In genomic region chr9:125238915-125239446, GRCh38 we compare ENCODE assay signal across 9 cellular contexts. TPM values are rescaled to one million over a fixed set of nuclear protein-coding genes. Genes with fewer than 3 reads are reported as not detected.
DNase-seq lines count a peak whose midpoint lies in the region; ATAC-seq and TF ChIP-seq lines count a peak whose summit lies in the region.
"Had no signal": no experiment of that assay in that cellular context is flagged by ENCODE, and none has a peak within 500 bp of the region (broad histone marks: within the 10 kb centered on the region; RNA-seq: fewer than 3 reads in every experiment).

No MANE protein-coding gene starts in this region.

- POLR2A ChIA-PET in Caco-2 (lab: Charles Lee) (interaction anchor here (1.2 kb wide), 1 partner anchor 23 kb away, joined by 3 read pairs; the partner anchor contains the start of gene GAPVD1), PC-9 (lab: Charles Lee; ENCODE audit: unreplicated experiment) (interaction anchor here (1.0 kb wide), 1 partner anchor 1160 kb away, joined by 4 read pairs; no protein-coding TSS in a partner anchor)

- intact Hi-C loops in Caco-2 (cut with micrococcal nuclease; ENCODE audit: unreplicated experiment) (no loop called here), PC-9 (cut with micrococcal nuclease; ENCODE audit: unreplicated experiment) (no loop called here)

- H3K4me1 ChIP-seq in Caco-2, result peaks cover 30% of the 10 kb centered on the region
- peaks cover 52% of the 10 kb centered on the region for H3K4me1 ChIP-seq in PC-9 (replicated peaks; ENCODE audit: insufficient read depth)
- peaks cover 5% of the 10 kb centered on the region for H3K4me1 ChIP-seq in endocrine pancreas (ENCODE audit: control insufficient read depth, insufficient read depth, low read length)
- H3K4me1 ChIP-seq in osteoblast (ENCODE audit: insufficient read depth, low read length), result peaks cover 50% of the 10 kb centered on the region

- H3K4me1 Mint-ChIP-seq in Caco-2 (ENCODE audit: low read depth, unreplicated experiment), result peaks cover 25% of the 10 kb centered on the region

- H3K4me3 Mint-ChIP-seq in Caco-2 (ENCODE audit: unreplicated experiment), result peak overlapping the region; percentile 65

- TF ChIP-seq CTCF in Caco-2 (IDR thresholded peaks at IDR 0.05; ENCODE audit: insufficient read depth in 1 of 2, low read depth in 1 of 2, low read length in 1 of 2, severe bottlenecking in 1 of 2, unreplicated experiment in 1 of 2), result no peak
- TF ChIP-seq CTCF in PC-9 (conservative IDR thresholded peaks at IDR 0.05), result no peak
- TF ChIP-seq CTCF in osteoblast (IDR thresholded peaks at IDR 0.05; ENCODE audit: extremely low read depth, low read depth, low read length), result no peak
- no peak for TF ChIP-seq CTCF in omental fat pad (IDR thresholded peaks at IDR 0.05)

- peaks cover 81% of the 10 kb centered on the region for H3K36me3 Mint-ChIP-seq in Caco-2 (ENCODE audit: insufficient read depth, unreplicated experiment)

- H3K27me3 Mint-ChIP-seq in Caco-2 (ENCODE audit: insufficient read depth, unreplicated experiment), result no peaks in the 10 kb centered on the region

- peak overlapping the region; percentile 88 for H3K27ac ChIP-seq in PC-9
- peak overlapping the region; percentile 20 for H3K27ac ChIP-seq in osteoblast (ENCODE audit: low read depth, low read length)

- H3K9me3 Mint-ChIP-seq in Caco-2 (ENCODE audit: unreplicated experiment), result no peaks in the 10 kb centered on the region

- peak overlapping the region; percentile 54 for H3K9ac ChIP-seq in endocrine pancreas (ENCODE audit: control insufficient read depth, insufficient read depth, low read length)

- peak overlapping the region; percentile 95 for H3K4me2 ChIP-seq in PC-9
- H3K4me2 ChIP-seq in osteoblast (ENCODE audit: insufficient read depth, low read length), result peak overlapping the region; percentile 79

- peaks cover 76% of the 10 kb centered on the region for H3F3A ChIP-seq in PC-9 (ENCODE audit: insufficient read depth, low read depth)

- DNase-seq in Caco-2 (no peak), PC-9 (no peak), osteoblast (ENCODE audit: insufficient read length, low spot score, missing footprints) (no peak), OCI-M1 (lab: John Stamatoyannopoulos, UW) (no peak), omental fat pad (ENCODE audit: low spot score) (no peak), NCI-H2196 (lab: John Stamatoyannopoulos, UW; ENCODE audit: unreplicated experiment) (no peak)

- H3K4me3 ChIP-seq in Caco-2 (ENCODE audit: low read depth, low read length), result 0 out of 2 replicates have a peak overlapping the region, but pooled peaks have one; percentile 95
- peak overlapping the region; percentile 92 for H3K4me3 ChIP-seq in PC-9
- H3K4me3 ChIP-seq in endocrine pancreas (ENCODE audit: control insufficient read depth, insufficient read depth, low read length), result peak overlapping the region; percentile 100
- H3K4me3 ChIP-seq in osteoblast (ENCODE audit: insufficient read depth, low read length), result peak overlapping the region; percentile 93

- BruUV-seq in Caco-2 (replicated peaks; lab: Mats Ljungman, UMichigan) (no TSS peak), PC-9 (replicated peaks; lab: Mats Ljungman, UMichigan) (no TSS peak)

- CTCF ChIA-PET in Caco-2 (lab: Charles Lee), result no interaction called here
- CTCF ChIA-PET in PC-9 (lab: Charles Lee), result no interaction called here

- peak overlapping the region; percentile 45 for H3K27ac Mint-ChIP-seq in Caco-2 (ENCODE audit: unreplicated experiment)

- H4K20me1 ChIP-seq in PC-9 (ENCODE audit: insufficient read depth) (peaks cover 64% of the 10 kb centered on the region), osteoblast (ENCODE audit: insufficient read depth, low read length) (peaks cover 62% of the 10 kb centered on the region)

- no peaks in the 10 kb centered on the region for H3K9me2 ChIP-seq in PC-9 (ENCODE audit: insufficient read depth)

- H3K36me3 ChIP-seq in Caco-2 (ENCODE audit: control insufficient read depth, insufficient read depth, low read length) (no peaks in the 10 kb centered on the region; the same call in 1 of the 2 replicates), PC-9 (ENCODE audit: low read depth) (peaks cover 53% of the 10 kb centered on the region), endocrine pancreas (ENCODE audit: control insufficient read depth, insufficient read depth, low read length) (peaks cover 27% of the 10 kb centered on the region), osteoblast (ENCODE audit: insufficient read depth, low read length) (peaks cover 59% of the 10 kb centered on the region)

- H3K79me2 ChIP-seq in PC-9 (ENCODE audit: low read depth), result peaks cover 70% of the 10 kb centered on the region
- H3K79me2 ChIP-seq in osteoblast (ENCODE audit: insufficient read depth, low read length), result peaks cover 66% of the 10 kb centered on the region

- H2AFZ ChIP-seq in PC-9 (no peak overlapping the region), osteoblast (ENCODE audit: low read length) (no peak overlapping the region)

- H3K9me3 ChIP-seq in Caco-2, result no peaks in the 10 kb centered on the region
- no peaks in the 10 kb centered on the region for H3K9me3 ChIP-seq in PC-9 (ENCODE audit: insufficient read depth, low read depth)
- no peaks in the 10 kb centered on the region for H3K9me3 ChIP-seq in endocrine pancreas (ENCODE audit: control insufficient read depth, low read length)
- H3K9me3 ChIP-seq in osteoblast (ENCODE audit: low read depth, low read length), result no peaks in the 10 kb centered on the region

- ATAC-seq in omental fat pad (ENCODE audit: low FRiP score) (no peak), HG03457 (IDR thresholded peaks at IDR 0.05; ENCODE audit: unreplicated experiment) (no peak)
- ATAC-seq: esophagus mucosa had no signal

- H3K27me3 ChIP-seq in Caco-2 (replicated peaks; ENCODE audit: control insufficient read depth, insufficient read depth, low read length) (no peaks in the 10 kb centered on the region), PC-9 (ENCODE audit: insufficient read depth, low read depth) (no peaks in the 10 kb centered on the region), endocrine pancreas (ENCODE audit: control insufficient read depth, insufficient read depth, low read length) (no peaks in the 10 kb centered on the region), osteoblast (ENCODE audit: insufficient read depth, low read length) (no peaks in the 10 kb centered on the region)

RNA-seq across cellular contexts. Expression of gene HSPA5, which starts 2.2 kb away (rescaled TPM):
- total RNA-seq in Caco-2 (2022) (287 and 288 TPM in 2 replicates), PC-9 (2021) (185 and 235 TPM in 2 replicates), osteoblast (101 and 121 TPM in 2 replicates), omental fat pad (100 to 1,000 TPM in 3 of 4 donors, 10 to 100 TPM in 1; 78.5 to 254 (median 168) TPM)

RNA-seq across cellular contexts. Expression of gene GAPVD1, which starts 22.6 kb away (rescaled TPM):
- total RNA-seq in Caco-2 (2022) (66.2 TPM in 2 replicates), PC-9 (2021) (58.2 and 70.3 TPM in 2 replicates), osteoblast (74.0 and 80.3 TPM in 2 replicates), omental fat pad (100 to 1,000 TPM in 1 of 4 donors, 10 to 100 TPM in 3; 44.0 to 124 (median 67.9) TPM)

RNA-seq across cellular contexts. Expression of gene RABEPK, which starts 38.6 kb away (rescaled TPM):
- total RNA-seq in Caco-2 (2022), result 28.1 and 28.4 TPM in 2 replicates
- total RNA-seq in PC-9 (2021), result 28.9 and 29.7 TPM in 2 replicates
- total RNA-seq in osteoblast, result 28.6 and 30.6 TPM in 2 replicates
- 10 to 100 TPM; 12.6 to 19.9 (median 13.4) TPM for total RNA-seq in omental fat pad

RNA-seq across cellular contexts. Expression of gene PPP6C, which starts 49.4 kb away (rescaled TPM):
- total RNA-seq in Caco-2 (2022) (37.4 and 41.2 TPM in 2 replicates), PC-9 (2021) (34.6 and 49.6 TPM in 2 replicates), osteoblast (36.5 and 40.9 TPM in 2 replicates), omental fat pad (10 to 100 TPM; 32.6 to 43.2 (median 36.4) TPM)
